ENCODE assay signal across 1 cellular context in the genomic region with DNA sequence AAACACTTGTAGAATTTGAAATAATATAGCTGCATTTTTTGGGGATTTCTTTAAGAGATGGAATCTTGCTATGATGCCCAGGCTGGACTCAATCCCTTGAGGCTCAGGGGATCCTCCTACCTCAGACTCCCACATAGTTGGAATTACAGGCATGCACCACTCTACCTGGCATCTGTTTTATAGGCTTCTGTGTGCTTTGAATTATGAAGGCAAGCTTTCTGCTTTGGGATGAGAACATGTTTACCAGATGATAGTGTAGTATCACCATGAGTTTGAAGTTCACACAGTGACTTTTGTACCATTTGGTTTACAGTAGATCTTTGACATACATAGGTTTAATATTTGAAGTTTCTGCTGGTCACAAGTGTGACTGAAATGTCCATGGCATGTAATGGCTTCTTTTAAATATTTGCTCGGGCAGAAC.
TF ChIP-seq lines count a peak whose summit lies in the region.

No MANE protein-coding gene starts in this region.

TF ChIP-seq in HepG2, 621 proteins besides CTCF, POLR2A, EP300 and RAD21 (continued from another document and continues in another):
- TF ChIP-seq, protein P1, sequence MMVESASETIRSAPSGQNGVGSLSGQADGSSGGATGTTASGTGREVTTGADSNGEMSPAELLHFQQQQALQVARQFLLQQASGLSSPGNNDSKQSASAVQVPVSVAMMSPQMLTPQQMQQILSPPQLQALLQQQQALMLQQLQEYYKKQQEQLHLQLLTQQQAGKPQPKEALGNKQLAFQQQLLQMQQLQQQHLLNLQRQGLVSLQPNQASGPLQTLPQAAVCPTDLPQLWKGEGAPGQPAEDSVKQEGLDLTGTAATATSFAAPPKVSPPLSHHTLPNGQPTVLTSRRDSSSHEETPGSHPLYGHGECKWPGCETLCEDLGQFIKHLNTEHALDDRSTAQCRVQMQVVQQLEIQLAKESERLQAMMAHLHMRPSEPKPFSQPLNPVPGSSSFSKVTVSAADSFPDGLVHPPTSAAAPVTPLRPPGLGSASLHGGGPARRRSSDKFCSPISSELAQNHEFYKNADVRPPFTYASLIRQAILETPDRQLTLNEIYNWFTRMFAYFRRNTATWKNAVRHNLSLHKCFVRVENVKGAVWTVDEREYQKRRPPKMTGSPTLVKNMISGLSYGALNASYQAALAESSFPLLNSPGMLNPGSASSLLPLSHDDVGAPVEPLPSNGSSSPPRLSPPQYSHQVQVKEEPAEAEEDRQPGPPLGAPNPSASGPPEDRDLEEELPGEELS (CRISPR knock-in tag; IDR thresholded peaks at IDR 0.05) = no peak
- no peak for TF ChIP-seq ZNF704 (CRISPR knock-in tag; IDR thresholded peaks at IDR 0.05; ENCODE audit: borderline replicate concordance)
- no peak for TF ChIP-seq ZBTB8A (CRISPR knock-in tag; IDR thresholded peaks at IDR 0.05; ENCODE audit: borderline replicate concordance, low read depth)
- no peak for TF ChIP-seq PAWR (CRISPR knock-in tag; IDR thresholded peaks at IDR 0.05; ENCODE audit: borderline replicate concordance)
- no peak for TF ChIP-seq ZNF672 (CRISPR knock-in tag; IDR thresholded peaks at IDR 0.05)
- 0 out of 4 replicates have a peak, but pooled peaks of 1 of the 2 experiments have one; percentile 45 for TF ChIP-seq KLF16 (CRISPR knock-in tag; IDR thresholded peaks at IDR 0.05)
- no peak for TF ChIP-seq ZNF841 (CRISPR knock-in tag; IDR thresholded peaks at IDR 0.05; ENCODE audit: borderline replicate concordance)
- TF ChIP-seq ERF (CRISPR knock-in tag; IDR thresholded peaks at IDR 0.05) = peak; percentile 42; the same call in 1 of the 2 replicates
- TF ChIP-seq ATM (IDR thresholded peaks at IDR 0.05; ENCODE audit: borderline replicate concordance) = no peak
- TF ChIP-seq MED1 (CRISPR knock-in tag; IDR thresholded peaks at IDR 0.05) = peak; percentile 80
- no peak for TF ChIP-seq ZFP41 (CRISPR knock-in tag; IDR thresholded peaks at IDR 0.05; ENCODE audit: borderline replicate concordance)
- peak; percentile 32 for TF ChIP-seq PHF5A (CRISPR knock-in tag; IDR thresholded peaks at IDR 0.05; ENCODE audit: low read depth, unreplicated experiment)
- TF ChIP-seq ZFP36L1 (CRISPR knock-in tag; IDR thresholded peaks at IDR 0.05) = no peak
- no peak for TF ChIP-seq ZBTB7A (CRISPR knock-in tag; IDR thresholded peaks at IDR 0.05)
- TF ChIP-seq TBP (CRISPR knock-in tag; IDR thresholded peaks at IDR 0.05) = no peak
- TF ChIP-seq MIER3 (CRISPR knock-in tag; IDR thresholded peaks at IDR 0.05; ENCODE audit: borderline replicate concordance) = 0 out of 2 replicates have a peak, but pooled peaks have one; percentile 22
- TF ChIP-seq, protein P2, sequence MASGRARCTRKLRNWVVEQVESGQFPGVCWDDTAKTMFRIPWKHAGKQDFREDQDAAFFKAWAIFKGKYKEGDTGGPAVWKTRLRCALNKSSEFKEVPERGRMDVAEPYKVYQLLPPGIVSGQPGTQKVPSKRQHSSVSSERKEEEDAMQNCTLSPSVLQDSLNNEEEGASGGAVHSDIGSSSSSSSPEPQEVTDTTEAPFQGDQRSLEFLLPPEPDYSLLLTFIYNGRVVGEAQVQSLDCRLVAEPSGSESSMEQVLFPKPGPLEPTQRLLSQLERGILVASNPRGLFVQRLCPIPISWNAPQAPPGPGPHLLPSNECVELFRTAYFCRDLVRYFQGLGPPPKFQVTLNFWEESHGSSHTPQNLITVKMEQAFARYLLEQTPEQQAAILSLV (CRISPR knock-in tag; IDR thresholded peaks at IDR 0.05; ENCODE audit: borderline replicate concordance) = no peak
- TF ChIP-seq REXO4 (CRISPR knock-in tag; IDR thresholded peaks at IDR 0.05; ENCODE audit: borderline replicate concordance) = no peak
- peak; percentile 72; the same call in 1 of the 2 replicates for TF ChIP-seq GATAD2A (CRISPR knock-in tag; IDR thresholded peaks at IDR 0.05)
- TF ChIP-seq E2F2 (CRISPR knock-in tag; IDR thresholded peaks at IDR 0.05; ENCODE audit: borderline replicate concordance) = no peak
- TF ChIP-seq HOXD1 (CRISPR knock-in tag; IDR thresholded peaks at IDR 0.05) = no peak
- TF ChIP-seq AGO2 (optimal IDR thresholded peaks at IDR 0.05; ENCODE audit: low read depth, low read length) = no peak
- TF ChIP-seq UBTF (CRISPR knock-in tag; IDR thresholded peaks at IDR 0.05) = no peak
- no peak for TF ChIP-seq CBX1 (IDR thresholded peaks at IDR 0.05; ENCODE audit: low read depth)
- TF ChIP-seq ZNF660 (CRISPR knock-in tag; IDR thresholded peaks at IDR 0.05; ENCODE audit: borderline replicate concordance, low read depth) = no peak
- no peak for TF ChIP-seq CERS6 (CRISPR knock-in tag; IDR thresholded peaks at IDR 0.05)
- TF ChIP-seq SRSF9 (IDR thresholded peaks at IDR 0.05; ENCODE audit: borderline replicate concordance, insufficient read depth, low read depth, low read length, poor library complexity, severe bottlenecking) = no peak
- TF ChIP-seq TEAD3 (CRISPR knock-in tag; optimal IDR thresholded peaks at IDR 0.05; ENCODE audit: borderline replicate concordance) = peak; percentile 93
- peak; percentile 92; the same call in 1 of the 2 replicates for TF ChIP-seq ZBTB20 (CRISPR knock-in tag; IDR thresholded peaks at IDR 0.05; ENCODE audit: borderline replicate concordance, low read depth)
- no peak for TF ChIP-seq ZBTB21 (CRISPR knock-in tag; IDR thresholded peaks at IDR 0.05)
- TF ChIP-seq MTA1 (CRISPR knock-in tag; IDR thresholded peaks at IDR 0.05; ENCODE audit: borderline replicate concordance) = no peak
- no peak for TF ChIP-seq SNAPC2 (CRISPR knock-in tag; IDR thresholded peaks at IDR 0.05)
- no peak for TF ChIP-seq HNRNPLL (IDR thresholded peaks at IDR 0.05; ENCODE audit: low read depth, low read length, poor library complexity, severe bottlenecking)
- no peak for TF ChIP-seq EEA1 (CRISPR knock-in tag; IDR thresholded peaks at IDR 0.05; ENCODE audit: borderline replicate concordance)
- no peak for TF ChIP-seq PHB2 (IDR thresholded peaks at IDR 0.05; ENCODE audit: partially characterized antibody)
- peak; percentile 41; the same call in 1 of the 2 replicates for TF ChIP-seq FOXK1 (CRISPR knock-in tag; IDR thresholded peaks at IDR 0.05; ENCODE audit: borderline replicate concordance, low read depth)
- no peak for TF ChIP-seq RFX5 (IDR thresholded peaks at IDR 0.05; ENCODE audit: low read depth, low read length)
- TF ChIP-seq HDAC6 (IDR thresholded peaks at IDR 0.05; ENCODE audit: low read depth, low read length) = no peak
- TF ChIP-seq, protein P3, sequence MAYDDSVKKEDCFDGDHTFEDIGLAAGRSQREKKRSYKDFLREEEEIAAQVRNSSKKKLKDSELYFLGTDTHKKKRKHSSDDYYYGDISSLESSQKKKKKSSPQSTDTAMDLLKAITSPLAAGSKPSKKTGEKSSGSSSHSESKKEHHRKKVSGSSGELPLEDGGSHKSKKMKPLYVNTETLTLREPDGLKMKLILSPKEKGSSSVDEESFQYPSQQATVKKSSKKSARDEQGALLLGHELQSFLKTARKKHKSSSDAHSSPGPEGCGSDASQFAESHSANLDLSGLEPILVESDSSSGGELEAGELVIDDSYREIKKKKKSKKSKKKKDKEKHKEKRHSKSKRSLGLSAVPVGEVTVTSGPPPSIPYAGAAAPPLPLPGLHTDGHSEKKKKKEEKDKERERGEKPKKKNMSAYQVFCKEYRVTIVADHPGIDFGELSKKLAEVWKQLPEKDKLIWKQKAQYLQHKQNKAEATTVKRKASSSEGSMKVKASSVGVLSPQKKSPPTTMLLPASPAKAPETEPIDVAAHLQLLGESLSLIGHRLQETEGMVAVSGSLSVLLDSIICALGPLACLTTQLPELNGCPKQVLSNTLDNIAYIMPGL (CRISPR knock-in tag; IDR thresholded peaks at IDR 0.05; ENCODE audit: borderline replicate concordance in 1 of 2, low read depth in 1 of 2) = 0 out of 4 replicates have a peak, but pooled peaks of 1 of the 2 experiments have one; percentile 41
- TF ChIP-seq PHF21A (CRISPR knock-in tag; IDR thresholded peaks at IDR 0.05) = no peak; the same call in 1 of the 2 replicates
- TF ChIP-seq ZNF577 (CRISPR knock-in tag; IDR thresholded peaks at IDR 0.05; ENCODE audit: borderline replicate concordance, low read depth) = no peak
- TF ChIP-seq ZNF746 (CRISPR knock-in tag; IDR thresholded peaks at IDR 0.05) = no peak
- TF ChIP-seq ZNF280B (CRISPR knock-in tag; IDR thresholded peaks at IDR 0.05; ENCODE audit: borderline replicate concordance) = no peak
- no peak for TF ChIP-seq TOE1 (CRISPR knock-in tag; IDR thresholded peaks at IDR 0.05)
- TF ChIP-seq, protein P4, sequence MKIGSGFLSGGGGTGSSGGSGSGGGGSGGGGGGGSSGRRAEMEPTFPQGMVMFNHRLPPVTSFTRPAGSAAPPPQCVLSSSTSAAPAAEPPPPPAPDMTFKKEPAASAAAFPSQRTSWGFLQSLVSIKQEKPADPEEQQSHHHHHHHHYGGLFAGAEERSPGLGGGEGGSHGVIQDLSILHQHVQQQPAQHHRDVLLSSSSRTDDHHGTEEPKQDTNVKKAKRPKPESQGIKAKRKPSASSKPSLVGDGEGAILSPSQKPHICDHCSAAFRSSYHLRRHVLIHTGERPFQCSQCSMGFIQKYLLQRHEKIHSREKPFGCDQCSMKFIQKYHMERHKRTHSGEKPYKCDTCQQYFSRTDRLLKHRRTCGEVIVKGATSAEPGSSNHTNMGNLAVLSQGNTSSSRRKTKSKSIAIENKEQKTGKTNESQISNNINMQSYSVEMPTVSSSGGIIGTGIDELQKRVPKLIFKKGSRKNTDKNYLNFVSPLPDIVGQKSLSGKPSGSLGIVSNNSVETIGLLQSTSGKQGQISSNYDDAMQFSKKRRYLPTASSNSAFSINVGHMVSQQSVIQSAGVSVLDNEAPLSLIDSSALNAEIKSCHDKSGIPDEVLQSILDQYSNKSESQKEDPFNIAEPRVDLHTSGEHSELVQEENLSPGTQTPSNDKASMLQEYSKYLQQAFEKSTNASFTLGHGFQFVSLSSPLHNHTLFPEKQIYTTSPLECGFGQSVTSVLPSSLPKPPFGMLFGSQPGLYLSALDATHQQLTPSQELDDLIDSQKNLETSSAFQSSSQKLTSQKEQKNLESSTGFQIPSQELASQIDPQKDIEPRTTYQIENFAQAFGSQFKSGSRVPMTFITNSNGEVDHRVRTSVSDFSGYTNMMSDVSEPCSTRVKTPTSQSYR (CRISPR knock-in tag; IDR thresholded peaks at IDR 0.05; ENCODE audit: borderline replicate concordance) = no peak
- TF ChIP-seq ZNF383 (CRISPR knock-in tag; IDR thresholded peaks at IDR 0.05; ENCODE audit: borderline replicate concordance) = no peak
- no peak for TF ChIP-seq ZNF562 (CRISPR knock-in tag; IDR thresholded peaks at IDR 0.05; ENCODE audit: borderline replicate concordance)
- TF ChIP-seq, protein P5, sequence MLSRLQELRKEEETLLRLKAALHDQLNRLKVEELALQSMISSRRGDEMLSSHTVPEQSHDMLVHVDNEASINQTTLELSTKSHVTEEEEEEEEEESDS (CRISPR knock-in tag; IDR thresholded peaks at IDR 0.05; ENCODE audit: borderline replicate concordance) = no peak
